9 cellular contexts compared by ENCODE assay signal in genomic region chr7:801940-802364, GRCh38. TPM values are rescaled to one million over a fixed set of nuclear protein-coding genes. Genes with fewer than 3 reads are reported as not detected.
DNase-seq lines count a peak whose midpoint lies in the region; ATAC-seq and TF ChIP-seq lines count a peak whose summit lies in the region.
"Had no signal": no experiment of that assay in that cellular context is flagged by ENCODE, and none has a peak within 500 bp of the region (broad histone marks: within the 10 kb centered on the region; RNA-seq: fewer than 3 reads in every experiment).

No MANE protein-coding gene starts in this region.

- no peak overlapping the region for H3K4me3 ChIP-seq in SK-N-SH (ENCODE audit: low read depth in 2 of 2, low read length in 1 of 2)
- H3K4me3 ChIP-seq in duodenal mucosa (ENCODE audit: low read depth in 1 of 2, low read length in 2 of 2) = peak overlapping the region; percentile 40 to 53
- H3K4me3 ChIP-seq in mucosa of stomach (ENCODE audit: low read length) = no peak overlapping the region
- H3K4me3 ChIP-seq in uterus = no peak overlapping the region

- TF ChIP-seq CTCF in SK-N-SH (IDR thresholded peaks at IDR 0.05) (no peak), uterus (IDR thresholded peaks at IDR 0.05) (no peak)

- no peaks in the 10 kb centered on the region for H4K20me1 ChIP-seq in SK-N-SH (ENCODE audit: insufficient read depth)

- H3K4me2 ChIP-seq in SK-N-SH = no peak overlapping the region

- H3K9me2 ChIP-seq in SK-N-SH = no peaks in the 10 kb centered on the region

- no peaks in the 10 kb centered on the region for H3K36me3 ChIP-seq in SK-N-SH (replicated peaks in 1 of 2; ENCODE audit: control insufficient read depth in 1 of 2, insufficient read depth in 2 of 2, low read length in 1 of 2)
- no peaks in the 10 kb centered on the region for H3K36me3 ChIP-seq in duodenal mucosa (ENCODE audit: control insufficient read depth in 1 of 2, insufficient read depth in 2 of 2, low read length in 2 of 2)
- no peaks in the 10 kb centered on the region for H3K36me3 ChIP-seq in mucosa of stomach (ENCODE audit: control insufficient read depth, insufficient read depth, low read length)
- H3K36me3 ChIP-seq in uterus = no peaks in the 10 kb centered on the region

- POLR2A ChIA-PET in SK-N-SH (lab: Yijun Ruan, JAX) = no interaction called here

- H3K27me3 ChIP-seq in SK-N-SH (ENCODE audit: insufficient read depth) (no peaks in the 10 kb centered on the region), duodenal mucosa (ENCODE audit: control insufficient read depth in 1 of 2, insufficient read depth in 2 of 2, low read length in 2 of 2) (no peaks in the 10 kb centered on the region), mucosa of stomach (ENCODE audit: control insufficient read depth, insufficient read depth, low read length) (no peaks in the 10 kb centered on the region), uterus (no peaks in the 10 kb centered on the region)

- ATAC-seq in SK-N-SH treated with all-trans-retinoic acid at 6 μM for 48 hours (no peak), GM21526 (IDR thresholded peaks at IDR 0.05; ENCODE audit: low FRiP score, unreplicated experiment) (no peak), HG02798 (IDR thresholded peaks at IDR 0.05; ENCODE audit: poor library complexity, unreplicated experiment) (no peak)

- H3K27ac ChIP-seq in SK-N-SH (ENCODE audit: low read depth in 2 of 2, low read length in 1 of 2) = no peak overlapping the region; a peak in 1 of 4 replicates
- H3K27ac ChIP-seq in duodenal mucosa (ENCODE audit: low read depth, low read length) = no peak overlapping the region
- peak overlapping the region; percentile 68 to 69 for H3K27ac ChIP-seq in uterus

- TF ChIP-seq POLR2A in uterus (IDR thresholded peaks at IDR 0.05) = peak in 1 of 2 donors; percentile 14

- H3K9me3 ChIP-seq in SK-N-SH = no peaks in the 10 kb centered on the region
- H3K9me3 ChIP-seq in duodenal mucosa (ENCODE audit: control insufficient read depth in 1 of 2, low read length in 2 of 2) = no peaks in the 10 kb centered on the region
- H3K9me3 ChIP-seq in mucosa of stomach (ENCODE audit: control insufficient read depth, low read length) = no peaks in the 10 kb centered on the region
- H3K9me3 ChIP-seq in uterus = no peaks in the 10 kb centered on the region

- no peak for TF ChIP-seq EP300 in SK-N-SH (IDR thresholded peaks at IDR 0.05; ENCODE audit: borderline replicate concordance in 1 of 2, low read depth in 1 of 2, low read length in 1 of 2)

- H3F3A ChIP-seq in SK-N-SH (replicated peaks; ENCODE audit: insufficient read depth) = no peaks in the 10 kb centered on the region

- H3K4me1 ChIP-seq in SK-N-SH (ENCODE audit: control insufficient read depth in 1 of 2, insufficient read depth in 2 of 2, low read depth in 1 of 2, low read length in 1 of 2) (peaks cover 0 to 4% of the 10 kb centered on the region in 2 experiments; a peak in 1 of 4 replicates), duodenal mucosa (ENCODE audit: control insufficient read depth in 1 of 2, insufficient read depth in 2 of 2, low read length in 2 of 2) (peaks cover 0 to 9% of the 10 kb centered on the region in 2 donors), mucosa of stomach (ENCODE audit: control insufficient read depth, insufficient read depth, low read length) (peaks cover 20% of the 10 kb centered on the region), uterus (peaks cover 5 to 7% of the 10 kb centered on the region in 2 donors)

- intact Hi-C loops in uterus (cut with DNase I; ENCODE audit: low total_unique reads) = no loop called here

- 81% methylated on average over 18 of the region's 18 CpGs for WGBS in SK-N-SH (ENCODE audit: low lambda C conversion rate)

- H2AFZ ChIP-seq in SK-N-SH (ENCODE audit: low read depth) = no peak overlapping the region

- peak; percentile 72 for DNase-seq in SK-N-SH
- DNase-seq in uterus = peak; percentile 68 to 70
- no peak for DNase-seq in A172 (ENCODE audit: low spot score)
- DNase-seq: cerebellar nuclear complex had no signal

- no peak overlapping the region for H3K9ac ChIP-seq in SK-N-SH
- peak overlapping the region in 1 of 2 donors; percentile 38 for H3K9ac ChIP-seq in duodenal mucosa (ENCODE audit: low read depth in 1 of 2, low read length in 2 of 2)
- H3K9ac ChIP-seq in mucosa of stomach (ENCODE audit: low read length) = peak overlapping the region; percentile 27

- no peaks in the 10 kb centered on the region for H3K79me2 ChIP-seq in SK-N-SH (ENCODE audit: insufficient read depth)

- CTCF ChIA-PET in SK-N-SH (lab: Yijun Ruan, JAX) = interaction anchor here (1.0 to 1.9 kb wide), 6 partner anchors 12 to 480 kb away, joined by 3 to 10 read pairs (median 5); no protein-coding TSS in a partner anchor

- TF ChIP-seq RAD21 in SK-N-SH (IDR thresholded peaks at IDR 0.05; ENCODE audit: low read length) = no peak

TF ChIP-seq in SK-N-SH, 30 proteins besides CTCF, POLR2A, EP300 and RAD21:
- no peak for TF ChIP-seq TAF1 (IDR thresholded peaks at IDR 0.05; ENCODE audit: borderline replicate concordance, low read depth, low read length)
- TF ChIP-seq, protein P1, sequence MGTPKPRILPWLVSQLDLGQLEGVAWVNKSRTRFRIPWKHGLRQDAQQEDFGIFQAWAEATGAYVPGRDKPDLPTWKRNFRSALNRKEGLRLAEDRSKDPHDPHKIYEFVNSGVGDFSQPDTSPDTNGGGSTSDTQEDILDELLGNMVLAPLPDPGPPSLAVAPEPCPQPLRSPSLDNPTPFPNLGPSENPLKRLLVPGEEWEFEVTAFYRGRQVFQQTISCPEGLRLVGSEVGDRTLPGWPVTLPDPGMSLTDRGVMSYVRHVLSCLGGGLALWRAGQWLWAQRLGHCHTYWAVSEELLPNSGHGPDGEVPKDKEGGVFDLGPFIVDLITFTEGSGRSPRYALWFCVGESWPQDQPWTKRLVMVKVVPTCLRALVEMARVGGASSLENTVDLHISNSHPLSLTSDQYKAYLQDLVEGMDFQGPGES (IDR thresholded peaks at IDR 0.05; ENCODE audit: low read depth, low read length) = no peak
- no peak for TF ChIP-seq GABPA (IDR thresholded peaks at IDR 0.05; ENCODE audit: low read depth)
TF ChIP-seq in SK-N-SH: peak in this region for 0.

TF ChIP-seq in SK-N-SH treated with all-trans-retinoic acid at 6 μM for 48 hours, 23 proteins besides CTCF, POLR2A, EP300 and RAD21:
- TF ChIP-seq PATZ1 (CRISPR knock-in tag; IDR thresholded peaks at IDR 0.05; ENCODE audit: borderline replicate concordance) = no peak
- no peak for TF ChIP-seq PPARA (CRISPR knock-in tag; IDR thresholded peaks at IDR 0.05; ENCODE audit: borderline replicate concordance)
- TF ChIP-seq CSDC2 (CRISPR knock-in tag; IDR thresholded peaks at IDR 0.05) = no peak
- TF ChIP-seq ESRRG (CRISPR knock-in tag; IDR thresholded peaks at IDR 0.05) = no peak
- no peak for TF ChIP-seq ZNF8 (CRISPR knock-in tag; IDR thresholded peaks at IDR 0.05)
- TF ChIP-seq CREB5 (CRISPR knock-in tag; IDR thresholded peaks at IDR 0.05; ENCODE audit: low read depth) = no peak
- TF ChIP-seq ZNF70 (CRISPR knock-in tag; IDR thresholded peaks at IDR 0.05) = no peak
- TF ChIP-seq OSR1 (CRISPR knock-in tag; IDR thresholded peaks at IDR 0.05) = no peak
- TF ChIP-seq RARB (CRISPR knock-in tag; IDR thresholded peaks at IDR 0.05) = no peak
TF ChIP-seq in SK-N-SH treated with all-trans-retinoic acid at 6 μM for 48 hours: peak in this region for 0.

RNA-seq across cellular contexts. Expression of gene SUN1, which starts 30.3 kb away (rescaled TPM):
- polyA plus RNA-seq in SK-N-SH (2012; rRNA removed) = 369 and 560 TPM in 2 replicates
- 137 and 282 TPM in 2 replicates for polyA plus RNA-seq in SK-N-SH (2012; cell fraction: cytosol; rRNA removed)
- polyA plus RNA-seq in SK-N-SH (2012; cell fraction: nucleus; rRNA removed) = 1,170 and 1,470 TPM in 2 replicates
- total RNA-seq in uterus = 100 to 1,000 TPM; 139 to 624 (median 446) TPM
- total RNA-seq in A172 (2014; rRNA removed; shearing (Covaris generic)) = 103 and 123 TPM in 2 replicates

Comparison
In these comparisons a context has a peak if more than half of its experiments do, and no peak if none do; other contexts are left out.
1. H3K27ac ChIP-seq: peak in uterus (2 of 2); none in SK-N-SH (0 of 2) and duodenal mucosa (single experiment).
2. H3K4me3 ChIP-seq: peak in duodenal mucosa (2 of 2); none in SK-N-SH (0 of 2), mucosa of stomach (single experiment) and uterus (0 of 2).